In genomic region chr1:244011251-244011650, GRCh38 we compare ENCODE assay signal across 14 cellular contexts. TPM values are rescaled to one million over a fixed set of nuclear protein-coding genes. Genes with fewer than 3 reads are reported as not detected.
DNase-seq lines count a peak whose midpoint lies in the region; ATAC-seq and TF ChIP-seq lines count a peak whose summit lies in the region.
"Had no signal": no experiment of that assay in that cellular context is flagged by ENCODE, and none has a peak within 500 bp of the region (broad histone marks: within the 10 kb centered on the region; RNA-seq: fewer than 3 reads in every experiment).

No MANE protein-coding gene starts in this region.

- TF ChIP-seq POLR2A in right lobe of liver (IDR thresholded peaks at IDR 0.05), result no peak

- peak overlapping the region in 9 of 11 experiments; percentile 6 to 89 (median 55); a peak in 15 of 22 replicates for H3K4me2 ChIP-seq in BLaER1 treated with 17β-estradiol and CSF1 and Interleukin-3, amounts not matched to agents 10 nM and 100 nM

- peak overlapping the region in 1 of 10 experiments; percentile 32; a peak in 1 of 20 replicates for H3K4me3 ChIP-seq in BLaER1 treated with 17β-estradiol and CSF1 and Interleukin-3, amounts not matched to agents 10 nM and 100 nM
- no peak overlapping the region for H3K4me3 ChIP-seq in astrocyte of the spinal cord (ENCODE audit: low read depth, low read length)
- no peak overlapping the region for H3K4me3 ChIP-seq in fibroblast of pulmonary artery (replicated peaks; ENCODE audit: low read depth, low read length)
- H3K4me3 ChIP-seq in right lobe of liver, result no peak overlapping the region
- H3K4me3 ChIP-seq: psoas muscle, transverse colon had no signal

- no peak overlapping the region for H3K27ac ChIP-seq in BLaER1 treated with 17β-estradiol and CSF1 and Interleukin-3, amounts not matched to agents 10 nM and 100 nM
- no peak overlapping the region for H3K27ac ChIP-seq in right lobe of liver
- H3K27ac ChIP-seq: psoas muscle, transverse colon had no signal

- no peak overlapping the region for H3K9ac ChIP-seq in BLaER1 treated with 17β-estradiol and CSF1 and Interleukin-3, amounts not matched to agents 10 nM and 100 nM

- H3K27ac Mint-ChIP-seq in osteocyte (ENCODE audit: unreplicated experiment), result peak overlapping the region; percentile 79

- H3K36me3 ChIP-seq in BLaER1 treated with 17β-estradiol and CSF1 and Interleukin-3, amounts not matched to agents 10 nM and 100 nM, result no peaks in the 10 kb centered on the region
- H3K36me3 ChIP-seq in right lobe of liver, result no peaks in the 10 kb centered on the region
- H3K36me3 ChIP-seq: transverse colon had no signal

- intact Hi-C loops in right lobe of liver (cut with DNase I), result no loop called here

- peak; percentile 24 for DNase-seq in astrocyte of the spinal cord (ENCODE audit: low read depth, low spot score)
- peak; percentile 21 for DNase-seq in fibroblast of pulmonary artery (ENCODE audit: low read depth)
- no peak for DNase-seq in osteocyte (ENCODE audit: extremely low spot score, unreplicated experiment)
- DNase-seq in right lobe of liver, result no peak
- DNase-seq in NCI-H226, result no peak
- no peak for DNase-seq in NCI-H146 (lab: John Stamatoyannopoulos, UW)
- DNase-seq: activated CD4-positive, alpha-beta T cell treated with anti-CD3 and anti-CD28 coated beads for 4 hours; DND-41; NCI-H446 treated with DMSO at 0.1 percent for 48 hours; psoas muscle; stimulated activated naive CD4-positive, alpha-beta T cell treated with Interleukin-2 at 50 U/mL for 16 hours; transverse colon had no signal

- TF ChIP-seq CTCF in astrocyte of the spinal cord (IDR thresholded peaks at IDR 0.05; ENCODE audit: low read depth, low read length), result no peak
- no peak for TF ChIP-seq CTCF in fibroblast of pulmonary artery (IDR thresholded peaks at IDR 0.05; ENCODE audit: low read length, missing control alignments)
- TF ChIP-seq CTCF in osteocyte (IDR thresholded peaks at IDR 0.05), result no peak
- no peak for TF ChIP-seq CTCF in right lobe of liver (IDR thresholded peaks at IDR 0.05)

- H3K9me3 Mint-ChIP-seq in osteocyte (ENCODE audit: unreplicated experiment), result no peaks in the 10 kb centered on the region

- H4K20me1 ChIP-seq in BLaER1 treated with 17β-estradiol and CSF1 and Interleukin-3, amounts not matched to agents 10 nM and 100 nM, result no peaks in the 10 kb centered on the region

- no peaks in the 10 kb centered on the region for H3K36me3 Mint-ChIP-seq in osteocyte (ENCODE audit: unreplicated experiment)

- H3K9me3 ChIP-seq in BLaER1 treated with 17β-estradiol and CSF1 and Interleukin-3, amounts not matched to agents 10 nM and 100 nM (replicated peaks in 1 of 11), result no peaks in the 10 kb centered on the region
- no peaks in the 10 kb centered on the region for H3K9me3 ChIP-seq in right lobe of liver
- H3K9me3 ChIP-seq: psoas muscle, transverse colon had no signal

- no peaks in the 10 kb centered on the region for H3K27me3 ChIP-seq in BLaER1 treated with 17β-estradiol and CSF1 and Interleukin-3, amounts not matched to agents 10 nM and 100 nM
- no peaks in the 10 kb centered on the region for H3K27me3 ChIP-seq in right lobe of liver
- H3K27me3 ChIP-seq: transverse colon had no signal

- no peak overlapping the region for H3K4me3 Mint-ChIP-seq in osteocyte (ENCODE audit: unreplicated experiment)

- H3K4me1 Mint-ChIP-seq in osteocyte (ENCODE audit: unreplicated experiment), result peaks cover 20% of the 10 kb centered on the region

- peaks cover 13 to 22% (median 18%) of the 10 kb centered on the region in 10 experiments for H3K4me1 ChIP-seq in BLaER1 treated with 17β-estradiol and CSF1 and Interleukin-3, amounts not matched to agents 10 nM and 100 nM
- no peaks in the 10 kb centered on the region for H3K4me1 ChIP-seq in right lobe of liver
- H3K4me1 ChIP-seq: psoas muscle had no signal

- no peaks in the 10 kb centered on the region for H3K27me3 Mint-ChIP-seq in osteocyte (ENCODE audit: unreplicated experiment)

- in situ Hi-C loops in astrocyte of the spinal cord (cut with HindIII; ENCODE audit: low sequenced_read_pairs), result no loop called here

- ATAC-seq in right lobe of liver (no peak), GM19395 (IDR thresholded peaks at IDR 0.05; ENCODE audit: unreplicated experiment) (no peak)
- ATAC-seq: psoas muscle had no signal

RNA-seq across cellular contexts. Expression of gene ZBTB18, which starts 39.8 kb away (rescaled TPM):
- total RNA-seq in osteocyte (23.0 and 24.2 TPM in 2 replicates), right lobe of liver (10 to 100 TPM in 3 of 6 experiments, 1 to 10 TPM in 3; 9.0 to 16.1 (median 10.0) TPM)

Comparison
In these comparisons a context has a peak if more than half of its experiments do, and no peak if none do; other contexts are left out.
1. DNase-seq: peak in astrocyte of the spinal cord (single experiment) and fibroblast of pulmonary artery (single experiment); none in osteocyte (single experiment), right lobe of liver (0 of 3), NCI-H226 (single experiment) and NCI-H146 (single experiment).